ENCODE assay signal across 8 cellular contexts in genomic region chr6:157443066-157443800, GRCh38.
DNase-seq lines count a peak whose midpoint lies in the region; ATAC-seq and TF ChIP-seq lines count a peak whose summit lies in the region.

No MANE protein-coding gene starts in this region.

- H3K27me3 Mint-ChIP-seq in H9 (ENCODE audit: low read depth): peaks cover 1% of the 10 kb centered on the region; the same call in 1 of the 2 replicates

- H3K27me3 ChIP-seq in H9 (ENCODE audit: insufficient read depth, low read length): no peaks in the 10 kb centered on the region

- no peak for TF ChIP-seq CTCF in cardiac fibroblast (IDR thresholded peaks at IDR 0.05; ENCODE audit: low read depth, low read length)
- TF ChIP-seq CTCF in H9 (conservative IDR thresholded peaks at IDR 0.05): no peak

- no peak overlapping the region for H3K56ac ChIP-seq in H9 (ENCODE audit: insufficient read length, low read depth, low read length)

- no peak overlapping the region for H3K14ac ChIP-seq in H9 (ENCODE audit: insufficient read depth, low read length)

- H2AK5ac ChIP-seq in H9 (ENCODE audit: insufficient read length, low read length): no peak overlapping the region

- no peak overlapping the region for H3T11ph ChIP-seq in H9 (ENCODE audit: low read length)

- no peaks in the 10 kb centered on the region for H3K9me3 Mint-ChIP-seq in H9

- no peak overlapping the region for H3K27ac Mint-ChIP-seq in H9

- H3K4me3 ChIP-seq in cardiac fibroblast (replicated peaks in 1 of 2; ENCODE audit: low read depth in 2 of 2, low read length in 2 of 2): no peak overlapping the region

- no peaks in the 10 kb centered on the region for H3K79me1 ChIP-seq in H9 (ENCODE audit: insufficient read depth, low read depth, low read length, poor library complexity, severe bottlenecking)

- H2BK15ac ChIP-seq in H9 (ENCODE audit: low read depth, low read length): no peak overlapping the region

- peaks cover 0 to 8% of the 10 kb centered on the region in 2 experiments for H3K4me1 Mint-ChIP-seq in H9

- no peak overlapping the region for H2BK12ac ChIP-seq in H9 (ENCODE audit: insufficient read length, low read depth, low read length)

- no peak overlapping the region for H2BK5ac ChIP-seq in H9 (ENCODE audit: insufficient read length, low read length)

- no peak overlapping the region for H3K27ac ChIP-seq in H9 (ENCODE audit: insufficient read length, low read depth, low read length)

- no CpG with 5 or more reads among the region's 6 CpGs for WGBS in H9 (ENCODE audit: extremely low coverage, insufficient read length, low lambda C conversion rate)

- H4K20me1 ChIP-seq in H9 (ENCODE audit: control insufficient read depth, insufficient read depth, insufficient read length): no peaks in the 10 kb centered on the region

- no peak overlapping the region for H4K8ac ChIP-seq in H9 (replicated peaks; ENCODE audit: insufficient read length, low read depth, low read length)

- H4K5ac ChIP-seq in H9 (ENCODE audit: insufficient read length, low read depth, low read length): no peak overlapping the region

- no peak overlapping the region for H4K91ac ChIP-seq in H9 (ENCODE audit: insufficient read length, low read depth, low read length)

- no peak overlapping the region for H3K9ac ChIP-seq in H9 (ENCODE audit: extremely low read depth, insufficient read length, low read length)

- peak; percentile 76 for ATAC-seq in GM21367 (IDR thresholded peaks at IDR 0.05; ENCODE audit: unreplicated experiment)
- ATAC-seq in HG03439 (IDR thresholded peaks at IDR 0.05; ENCODE audit: unreplicated experiment): peak; percentile 91

- H2AFZ ChIP-seq in H9 (ENCODE audit: low read length): no peak overlapping the region

- DNase-seq in GF-D8 (lab: John Stamatoyannopoulos, UW) (peak; percentile 23), cardiac fibroblast (ENCODE audit: low read depth in 2 of 2) (peak; percentile 38 to 80), H9 (no peak), NCI-H2107 treated with DMSO at 0.1 percent for 48 hours (lab: John Stamatoyannopoulos, UW; ENCODE audit: unreplicated experiment) (no peak), anterior cingulate cortex (lab: John Stamatoyannopoulos, UW) (no peak)
- no peak for DNase-seq in effector CD8-positive, alpha-beta T cell (lab: John Stamatoyannopoulos, UW)

- no peaks in the 10 kb centered on the region for H3K23me2 ChIP-seq in H9 (ENCODE audit: insufficient read length, low read depth, low read length, poor library complexity, severe bottlenecking)

- no peak overlapping the region for H3K4me3 Mint-ChIP-seq in H9

- no peak overlapping the region for H3K4me2 ChIP-seq in H9 (ENCODE audit: insufficient read depth, insufficient read length, low read length)

- H3K9me3 ChIP-seq in H9 (ENCODE audit: control insufficient read depth, low read depth, low read length): no peaks in the 10 kb centered on the region

- H3K4me1 ChIP-seq in H9 (ENCODE audit: insufficient read depth, low read length): no peaks in the 10 kb centered on the region

- no peak overlapping the region for H3K23ac ChIP-seq in H9 (ENCODE audit: insufficient read length, low read depth, low read length)

- H3K79me2 ChIP-seq in H9 (ENCODE audit: insufficient read depth, low read length): no peaks in the 10 kb centered on the region

- H3K36me3 Mint-ChIP-seq in H9 (ENCODE audit: insufficient read depth in 1 of 3, low read depth in 3 of 3): 0 out of 7 replicates have a peak, but pooled peaks cover 0 to 2% (median 0%) of the 10 kb centered on the region in 3 experiments

- no peak overlapping the region for H3K4ac ChIP-seq in H9 (ENCODE audit: low read depth, low read length)

- no peak overlapping the region for H2BK120ac ChIP-seq in H9 (ENCODE audit: low read depth, low read length, poor library complexity, severe bottlenecking)

- no peak overlapping the region for H3K18ac ChIP-seq in H9 (ENCODE audit: insufficient read length, low read depth, low read length)

- no peak overlapping the region for H2BK20ac ChIP-seq in H9 (ENCODE audit: low read depth, low read length, poor library complexity, severe bottlenecking)

Comparison
In these comparisons a context has a peak if more than half of its experiments do, and no peak if none do; other contexts are left out.
1. DNase-seq: peak in GF-D8 (single experiment) and cardiac fibroblast (2 of 2); none in H9 (single experiment), effector CD8-positive, alpha-beta T cell (single experiment), NCI-H2107 treated with DMSO at 0.1 percent for 48 hours (single experiment) and anterior cingulate cortex (0 of 58).